In genomic region chr1:965526-966134, GRCh38 we compare ENCODE assay signal across 9 cellular contexts. TPM values are rescaled to one million over a fixed set of nuclear protein-coding genes. Genes with fewer than 3 reads are reported as not detected.
DNase-seq lines count a peak whose midpoint lies in the region; ATAC-seq and TF ChIP-seq lines count a peak whose summit lies in the region.
"Had no signal": no experiment of that assay in that cellular context is flagged by ENCODE, and none has a peak within 500 bp of the region (broad histone marks: within the 10 kb centered on the region; RNA-seq: fewer than 3 reads in every experiment).

No MANE protein-coding gene starts in this region.

- no peak overlapping the region for H3K9ac ChIP-seq in mammary epithelial cell (ENCODE audit: insufficient read depth, low read length)

- H3K4me1 ChIP-seq in mammary epithelial cell (ENCODE audit: insufficient read depth, low read length) = peaks cover 35% of the 10 kb centered on the region

- BruUV-seq in mammary epithelial cell (replicated peaks; lab: Mats Ljungman, UMichigan) = no TSS peak

- H3K9me3 ChIP-seq in mammary epithelial cell (replicated peaks; ENCODE audit: insufficient read depth, low read length) = no peaks in the 10 kb centered on the region

- peak overlapping the region; percentile 43 to 70 (median 59) for H3K4me3 ChIP-seq in mammary epithelial cell (replicated peaks in 1 of 3; ENCODE audit: insufficient read depth in 1 of 3, low read depth in 2 of 3, low read length in 3 of 3)

- CTCF ChIA-PET in activated naive CD4-positive, alpha-beta T cell treated with anti-CD3 and anti-CD28 coated beads, Interleukin-2, amount 10 ng/mL, durations not matched to agents 7 days and 5 days (lab: Charles Lee) = no interaction called here
- CTCF ChIA-PET in mammary epithelial cell (lab: Charles Lee; ENCODE audit: low non-redundant PET) = no interaction called here

- WGBS in mammary epithelial cell (ENCODE audit: low coverage, missing lambda C conversion rate) = 57% methylated on average over 16 of the region's 26 CpGs

- no peaks in the 10 kb centered on the region for H3K36me3 ChIP-seq in mammary epithelial cell (ENCODE audit: insufficient read depth, low read length)

- H3K27me3 ChIP-seq in mammary epithelial cell (ENCODE audit: insufficient read depth, low read length) = no peaks in the 10 kb centered on the region

- peaks cover 29% of the 10 kb centered on the region for H3K27me3 Mint-ChIP-seq in activated naive CD4-positive, alpha-beta T cell treated with anti-CD3 and anti-CD28 coated beads, Interleukin-2, amount 10 ng/mL, durations not matched to agents 7 days and 5 days
- H3K27me3 Mint-ChIP-seq in stimulated activated naive CD8-positive, alpha-beta T cell treated with anti-CD3 and anti-CD28 coated beads, Interleukin-15, amount 100 ng/mL, for 72 hours = peaks cover 28% of the 10 kb centered on the region

- H3K9me3 Mint-ChIP-seq in activated naive CD4-positive, alpha-beta T cell treated with anti-CD3 and anti-CD28 coated beads, Interleukin-2, amount 10 ng/mL, durations not matched to agents 7 days and 5 days = peaks cover 7% of the 10 kb centered on the region
- no peaks in the 10 kb centered on the region for H3K9me3 Mint-ChIP-seq in stimulated activated naive CD8-positive, alpha-beta T cell treated with anti-CD3 and anti-CD28 coated beads, Interleukin-15, amount 100 ng/mL, for 72 hours

- H3K4me2 ChIP-seq in mammary epithelial cell (ENCODE audit: insufficient read depth, low read depth, low read length) = peak overlapping the region; percentile 95

- peaks cover 16% of the 10 kb centered on the region for H3K4me1 Mint-ChIP-seq in activated naive CD4-positive, alpha-beta T cell treated with anti-CD3 and anti-CD28 coated beads, Interleukin-2, amount 10 ng/mL, durations not matched to agents 7 days and 5 days
- H3K4me1 Mint-ChIP-seq in stimulated activated naive CD8-positive, alpha-beta T cell treated with anti-CD3 and anti-CD28 coated beads, Interleukin-15, amount 100 ng/mL, for 72 hours = peaks cover 30% of the 10 kb centered on the region

- no peak for TF ChIP-seq POLR2A in GM18505 (IDR thresholded peaks at IDR 0.05; ENCODE audit: borderline replicate concordance, extremely low read depth, insufficient read depth, insufficient read length)

- in situ Hi-C loops in mammary epithelial cell (cut with MboI; ENCODE audit: low sequenced_read_pairs in 2 of 2) = no loop called here

- H3K27ac Mint-ChIP-seq in activated naive CD4-positive, alpha-beta T cell treated with anti-CD3 and anti-CD28 coated beads, Interleukin-2, amount 10 ng/mL, durations not matched to agents 7 days and 5 days = peak overlapping the region; percentile 28
- H3K27ac Mint-ChIP-seq in stimulated activated naive CD8-positive, alpha-beta T cell treated with anti-CD3 and anti-CD28 coated beads, Interleukin-15, amount 100 ng/mL, for 72 hours = no peak overlapping the region

- peak overlapping the region; percentile 97 for H3K27ac ChIP-seq in mammary epithelial cell (ENCODE audit: insufficient read depth, low read depth, low read length)

- peak overlapping the region; percentile 85 for H2AFZ ChIP-seq in mammary epithelial cell (ENCODE audit: low read depth, low read length)

- intact Hi-C loops in mammary epithelial cell (cut with micrococcal nuclease) = loop anchor here (2.0 kb wide), 1 partner anchor 59 kb away; no protein-coding TSS in a partner anchor

- dilution Hi-C loops in mammary epithelial cell (cut with HindIII; ENCODE audit: low sequenced_read_pairs) = loop anchor here (5.0 to 10.0 kb wide), 3 partner anchors 102 to 407 kb away; no protein-coding TSS in a partner anchor

- H3K4me3 Mint-ChIP-seq in activated naive CD4-positive, alpha-beta T cell treated with anti-CD3 and anti-CD28 coated beads, Interleukin-2, amount 10 ng/mL, durations not matched to agents 7 days and 5 days = peak overlapping the region; percentile 49
- H3K4me3 Mint-ChIP-seq in stimulated activated naive CD8-positive, alpha-beta T cell treated with anti-CD3 and anti-CD28 coated beads, Interleukin-15, amount 100 ng/mL, for 72 hours = peak overlapping the region; percentile 51 to 64

- no peaks in the 10 kb centered on the region for H4K20me1 ChIP-seq in mammary epithelial cell (ENCODE audit: insufficient read depth, low read length)

- H3K79me2 ChIP-seq in mammary epithelial cell (ENCODE audit: insufficient read depth, low read length) = peaks cover 17% of the 10 kb centered on the region

- no peak for ATAC-seq in stimulated activated naive CD8-positive, alpha-beta T cell treated with anti-CD3 and anti-CD28 coated beads, Interleukin-15, amount 100 ng/mL, for 72 hours
- no peak for ATAC-seq in GM18505 (IDR thresholded peaks at IDR 0.05; ENCODE audit: unreplicated experiment)

- TF ChIP-seq CTCF in mammary epithelial cell (conservative IDR thresholded peaks at IDR 0.05 in 1 of 2, IDR thresholded peaks at IDR 0.05 in 1 of 2; ENCODE audit: extremely low read depth in 1 of 2, insufficient read depth in 1 of 2, low read depth in 1 of 2, low read length in 2 of 2) = no peak

- no peaks in the 10 kb centered on the region for H3K36me3 Mint-ChIP-seq in activated naive CD4-positive, alpha-beta T cell treated with anti-CD3 and anti-CD28 coated beads, Interleukin-2, amount 10 ng/mL, durations not matched to agents 7 days and 5 days

- DNase-seq in activated naive CD4-positive, alpha-beta T cell treated with anti-CD3 and anti-CD28 coated beads, Interleukin-2, amount 10 ng/mL, durations not matched to agents 7 days and 5 days = no peak
- DNase-seq in activated naive CD4-positive, alpha-beta T cell treated with anti-CD3 and anti-CD28 coated beads, Interleukin-2, amount 50 U/mL, for 16 hours = no peak
- no peak for DNase-seq in mammary epithelial cell
- DNase-seq in stimulated activated naive CD8-positive, alpha-beta T cell treated with anti-CD3 and anti-CD28 coated beads, Interleukin-15, amount 100 ng/mL, for 72 hours = no peak
- no peak for DNase-seq in mesenteric fat pad (ENCODE audit: low spot score)
- DNase-seq: AML-193, NCI-H1436 treated with DMSO at 0.1 percent for 48 hours, nucleus accumbens had no signal

RNA-seq across cellular contexts. Expression of gene PLEKHN1, which starts 0.7 kb away (rescaled TPM):
- total RNA-seq in mammary epithelial cell (10 to 100 TPM in 1 of 2 donors, 1 to 10 TPM in 1; 4.8 to 28.6 TPM), mesenteric fat pad (0.39 TPM)
- 4.6 TPM for polyA plus RNA-seq in mammary epithelial cell
- polyA minus RNA-seq in mammary epithelial cell = 9.7 TPM

RNA-seq across cellular contexts. Expression of gene KLHL17, which starts 5.2 kb away (rescaled TPM):
- 10 to 100 TPM in 1 of 2 donors, 1 to 10 TPM in 1; 4.3 to 18.9 TPM for total RNA-seq in mammary epithelial cell
- polyA plus RNA-seq in mammary epithelial cell = 12.4 TPM
- 1.4 TPM for polyA minus RNA-seq in mammary epithelial cell
- total RNA-seq in mesenteric fat pad = 8.8 TPM

RNA-seq across cellular contexts. Expression of gene NOC2L, which starts 6.6 kb away (rescaled TPM):
- total RNA-seq in mammary epithelial cell (100 to 1,000 TPM in 1 of 2 donors, 10 to 100 TPM in 1; 62.0 to 124 TPM), mesenteric fat pad (49.8 TPM)
- polyA plus RNA-seq in mammary epithelial cell = 84.6 TPM
- polyA minus RNA-seq in mammary epithelial cell = 96.0 TPM

RNA-seq across cellular contexts. Expression of gene PERM1, which starts 16.3 kb away (rescaled TPM):
- not detected for total RNA-seq in mammary epithelial cell
- polyA plus RNA-seq in mammary epithelial cell = not detected
- polyA minus RNA-seq in mammary epithelial cell = not detected
- not detected for total RNA-seq in mesenteric fat pad

RNA-seq across cellular contexts. Expression of gene HES4, which starts 34.3 kb away (rescaled TPM):
- 10 to 100 TPM in 1 of 2 donors, 1 to 10 TPM in 1; 6.4 to 24.7 TPM for total RNA-seq in mammary epithelial cell
- polyA plus RNA-seq in mammary epithelial cell = 2.1 TPM
- polyA minus RNA-seq in mammary epithelial cell = not detected
- total RNA-seq in mesenteric fat pad = 25.5 TPM
